ENCODE assay signal across 21 cellular contexts in genomic region chr16:79077391-79077790, GRCh38.
DNase-seq lines count a peak whose midpoint lies in the region; ATAC-seq lines count a peak whose summit lies in the region.
"Had no signal": no experiment of that assay in that cellular context is flagged by ENCODE, and none has a peak within 500 bp of the region (broad histone marks: within the 10 kb centered on the region; RNA-seq: fewer than 3 reads in every experiment).

No MANE protein-coding gene starts in this region.

- peak; percentile 15 for DNase-seq in NCI-H2107 treated with DMSO at 0.1 percent for 48 hours (lab: John Stamatoyannopoulos, UW; ENCODE audit: unreplicated experiment)
- no peak for DNase-seq in NCI-H2107 (lab: John Stamatoyannopoulos, UW)
- no peak for DNase-seq in activated naive CD8-positive, alpha-beta T cell treated with anti-CD3 and anti-CD28 coated beads, Interleukin-2, amount 50 U/mL, for 24 hours
- no peak for DNase-seq in activated naive CD8-positive, alpha-beta T cell treated with anti-CD3 and anti-CD28 coated beads for 36 hours
- no peak for DNase-seq in activated T-helper 2 cell treated with anti-CD3 and anti-CD28 coated beads, Interferon-gamma antibody, Interleukin-2, Interleukin-4, amounts not matched to agents 10 μg/mL and 5 μg/mL and 100 μg/mL, durations not matched to agents 14 hours and 24 hours and 36 hours (ENCODE audit: low spot score)
- no peak for DNase-seq in central memory CD4-positive, alpha-beta T cell
- DNase-seq in activated CD8-positive, alpha-beta memory T cell treated with anti-CD3 and anti-CD28 coated beads, Interleukin-2, amount 10 ng/mL, durations not matched to agents 7 days and 5 days, result no peak
- DNase-seq in stimulated activated CD4-positive, alpha-beta T cell treated with anti-CD3 and anti-CD28 coated beads, Interleukin-15, amount 100 ng/mL, for 24 hours, result no peak
- DNase-seq: CD8-positive, alpha-beta memory T cell; DND-41; MM.1S; NCI-H1694; NCI-H2029 treated with DMSO at 0.1 percent for 48 hours; NCI-H446; NCI-H524 treated with DMSO at 0.1 percent for 48 hours; NCI-H774; PC-3 had no signal

- CTCF ChIA-PET in activated CD8-positive, alpha-beta memory T cell treated with anti-CD3 and anti-CD28 coated beads, Interleukin-2, amount 10 ng/mL, durations not matched to agents 7 days and 5 days (lab: Charles Lee), result no interaction called here

- intact Hi-C loops in activated T-helper 2 cell treated with anti-CD3 and anti-CD28 coated beads, Interferon-gamma antibody, Interleukin-2, Interleukin-4, amounts not matched to agents 10 μg/mL and 5 μg/mL and 100 μg/mL, durations not matched to agents 14 hours and 24 hours and 36 hours (cut with micrococcal nuclease), result loop anchor here (2.0 to 10.0 kb wide), 10 partner anchors 71 to 1507 kb away; no protein-coding TSS in a partner anchor

- peaks cover 2% of the 10 kb centered on the region for H3K36me3 Mint-ChIP-seq in activated naive CD8-positive, alpha-beta T cell treated with anti-CD3 and anti-CD28 coated beads, Interleukin-2, amount 50 U/mL, for 24 hours (ENCODE audit: low read depth)
- H3K36me3 Mint-ChIP-seq in activated naive CD8-positive, alpha-beta T cell treated with anti-CD3 and anti-CD28 coated beads for 36 hours, result peaks cover 11% of the 10 kb centered on the region
- peaks cover 4% of the 10 kb centered on the region for H3K36me3 Mint-ChIP-seq in activated T-helper 2 cell treated with anti-CD3 and anti-CD28 coated beads, Interferon-gamma antibody, Interleukin-2, Interleukin-4, amounts not matched to agents 10 μg/mL and 5 μg/mL and 100 μg/mL, durations not matched to agents 14 hours and 24 hours and 36 hours (ENCODE audit: low read depth)
- peaks cover 17% of the 10 kb centered on the region for H3K36me3 Mint-ChIP-seq in activated CD8-positive, alpha-beta memory T cell treated with anti-CD3 and anti-CD28 coated beads, Interleukin-2, amount 10 ng/mL, durations not matched to agents 7 days and 5 days
- H3K36me3 Mint-ChIP-seq: CD14-positive monocyte; CD8-positive, alpha-beta memory T cell had no signal

- H3K4me3 Mint-ChIP-seq in activated naive CD8-positive, alpha-beta T cell treated with anti-CD3 and anti-CD28 coated beads, Interleukin-2, amount 50 U/mL, for 24 hours, result peak overlapping the region; percentile 38
- H3K4me3 Mint-ChIP-seq in activated naive CD8-positive, alpha-beta T cell treated with anti-CD3 and anti-CD28 coated beads for 36 hours, result no peak overlapping the region
- no peak overlapping the region for H3K4me3 Mint-ChIP-seq in activated T-helper 2 cell treated with anti-CD3 and anti-CD28 coated beads, Interferon-gamma antibody, Interleukin-2, Interleukin-4, amounts not matched to agents 10 μg/mL and 5 μg/mL and 100 μg/mL, durations not matched to agents 14 hours and 24 hours and 36 hours (ENCODE audit: low read depth)
- no peak overlapping the region for H3K4me3 Mint-ChIP-seq in activated CD8-positive, alpha-beta memory T cell treated with anti-CD3 and anti-CD28 coated beads, Interleukin-2, amount 10 ng/mL, durations not matched to agents 7 days and 5 days
- H3K4me3 Mint-ChIP-seq: B cell; CD14-positive monocyte; CD8-positive, alpha-beta memory T cell; IgD-negative memory B cell had no signal

- ATAC-seq in activated naive CD8-positive, alpha-beta T cell treated with anti-CD3 and anti-CD28 coated beads, Interleukin-2, amount 50 U/mL, for 24 hours, result no peak
- no peak for ATAC-seq in activated CD8-positive, alpha-beta memory T cell treated with anti-CD3 and anti-CD28 coated beads, Interleukin-2, amount 10 ng/mL, durations not matched to agents 7 days and 5 days
- ATAC-seq: HCT116, PC-3 had no signal

- no peak overlapping the region for H3K27ac Mint-ChIP-seq in activated naive CD8-positive, alpha-beta T cell treated with anti-CD3 and anti-CD28 coated beads, Interleukin-2, amount 50 U/mL, for 24 hours
- no peak overlapping the region for H3K27ac Mint-ChIP-seq in activated naive CD8-positive, alpha-beta T cell treated with anti-CD3 and anti-CD28 coated beads for 36 hours
- peak overlapping the region; percentile 31 for H3K27ac Mint-ChIP-seq in activated T-helper 2 cell treated with anti-CD3 and anti-CD28 coated beads, Interferon-gamma antibody, Interleukin-2, Interleukin-4, amounts not matched to agents 10 μg/mL and 5 μg/mL and 100 μg/mL, durations not matched to agents 14 hours and 24 hours and 36 hours
- H3K27ac Mint-ChIP-seq in activated CD8-positive, alpha-beta memory T cell treated with anti-CD3 and anti-CD28 coated beads, Interleukin-2, amount 10 ng/mL, durations not matched to agents 7 days and 5 days, result no peak overlapping the region
- H3K27ac Mint-ChIP-seq: B cell; CD8-positive, alpha-beta memory T cell; IgD-negative memory B cell had no signal

- H3K27me3 Mint-ChIP-seq in activated naive CD8-positive, alpha-beta T cell treated with anti-CD3 and anti-CD28 coated beads, Interleukin-2, amount 50 U/mL, for 24 hours, result peaks cover 25% of the 10 kb centered on the region
- peaks cover 58% of the 10 kb centered on the region for H3K27me3 Mint-ChIP-seq in activated naive CD8-positive, alpha-beta T cell treated with anti-CD3 and anti-CD28 coated beads for 36 hours
- H3K27me3 Mint-ChIP-seq in activated T-helper 2 cell treated with anti-CD3 and anti-CD28 coated beads, Interferon-gamma antibody, Interleukin-2, Interleukin-4, amounts not matched to agents 10 μg/mL and 5 μg/mL and 100 μg/mL, durations not matched to agents 14 hours and 24 hours and 36 hours (ENCODE audit: low read depth), result peaks cover 2% of the 10 kb centered on the region
- H3K27me3 Mint-ChIP-seq in activated CD8-positive, alpha-beta memory T cell treated with anti-CD3 and anti-CD28 coated beads, Interleukin-2, amount 10 ng/mL, durations not matched to agents 7 days and 5 days, result peaks cover 29% of the 10 kb centered on the region

- H3K9me3 Mint-ChIP-seq in activated naive CD8-positive, alpha-beta T cell treated with anti-CD3 and anti-CD28 coated beads, Interleukin-2, amount 50 U/mL, for 24 hours, result no peaks in the 10 kb centered on the region
- H3K9me3 Mint-ChIP-seq in activated naive CD8-positive, alpha-beta T cell treated with anti-CD3 and anti-CD28 coated beads for 36 hours, result no peaks in the 10 kb centered on the region
- H3K9me3 Mint-ChIP-seq in activated T-helper 2 cell treated with anti-CD3 and anti-CD28 coated beads, Interferon-gamma antibody, Interleukin-2, Interleukin-4, amounts not matched to agents 10 μg/mL and 5 μg/mL and 100 μg/mL, durations not matched to agents 14 hours and 24 hours and 36 hours, result no peaks in the 10 kb centered on the region
- no peaks in the 10 kb centered on the region for H3K9me3 Mint-ChIP-seq in activated CD8-positive, alpha-beta memory T cell treated with anti-CD3 and anti-CD28 coated beads, Interleukin-2, amount 10 ng/mL, durations not matched to agents 7 days and 5 days (ENCODE audit: low read depth)
- H3K9me3 Mint-ChIP-seq: CD14-positive monocyte; CD8-positive, alpha-beta memory T cell; IgD-negative memory B cell had no signal

- peaks cover 86% of the 10 kb centered on the region for H3K4me1 Mint-ChIP-seq in activated naive CD8-positive, alpha-beta T cell treated with anti-CD3 and anti-CD28 coated beads, Interleukin-2, amount 50 U/mL, for 24 hours
- peaks cover 50% of the 10 kb centered on the region for H3K4me1 Mint-ChIP-seq in activated naive CD8-positive, alpha-beta T cell treated with anti-CD3 and anti-CD28 coated beads for 36 hours
- H3K4me1 Mint-ChIP-seq in activated T-helper 2 cell treated with anti-CD3 and anti-CD28 coated beads, Interferon-gamma antibody, Interleukin-2, Interleukin-4, amounts not matched to agents 10 μg/mL and 5 μg/mL and 100 μg/mL, durations not matched to agents 14 hours and 24 hours and 36 hours (ENCODE audit: low read depth), result peaks cover 79% of the 10 kb centered on the region
- H3K4me1 Mint-ChIP-seq in activated CD8-positive, alpha-beta memory T cell treated with anti-CD3 and anti-CD28 coated beads, Interleukin-2, amount 10 ng/mL, durations not matched to agents 7 days and 5 days, result peaks cover 65% of the 10 kb centered on the region
